Comparison of ENCODE assay signal across 8 cellular contexts in the genomic region with DNA sequence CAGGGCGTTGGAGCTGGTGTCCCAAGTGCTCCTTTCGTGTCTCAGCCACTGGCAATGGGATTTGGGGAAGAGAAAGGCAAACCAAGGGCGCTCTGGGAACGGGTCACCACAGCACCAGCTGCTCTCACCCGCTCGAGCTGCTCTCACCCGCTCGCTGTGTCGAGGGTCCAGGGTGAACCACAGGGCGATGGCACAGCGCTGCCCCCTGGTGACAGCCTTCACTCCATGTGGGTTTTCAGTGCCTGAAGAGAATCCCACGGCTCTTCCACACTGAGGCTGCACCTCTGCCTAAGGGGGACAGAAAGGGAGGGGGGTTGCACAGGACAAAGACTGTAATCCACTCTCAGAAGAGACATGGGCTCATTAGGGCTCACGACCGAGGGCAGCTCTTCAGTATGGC. TPM values are rescaled to one million over a fixed set of nuclear protein-coding genes. Genes with fewer than 3 reads are reported as not detected.
DNase-seq lines count a peak whose midpoint lies in the region; ATAC-seq, FAIRE-seq and TF ChIP-seq lines count a peak whose summit lies in the region.

No MANE protein-coding gene starts in this region.

- H3K4me1 ChIP-seq in left lung, result peaks cover 0 to 5% of the 10 kb centered on the region in 2 donors

- intact Hi-C loops in left lung (cut with DNase I), result loop anchor here in 1 of 2 donors (5.0 kb wide), 1 partner anchor 170 kb away; no protein-coding TSS in a partner anchor

- no peak overlapping the region for H3K4me3 ChIP-seq in brain microvascular endothelial cell (ENCODE audit: low read depth, low read length)
- H3K4me3 ChIP-seq in left lung, result no peak overlapping the region

- peak; percentile 73 for ATAC-seq in SK-N-SH treated with all-trans-retinoic acid at 6 μM for 48 hours
- ATAC-seq in left lung, result peak; percentile 68
- no peak for ATAC-seq in HG03108 (IDR thresholded peaks at IDR 0.05; ENCODE audit: unreplicated experiment)
- no peak for ATAC-seq in GM21786 (IDR thresholded peaks at IDR 0.05; ENCODE audit: unreplicated experiment)

- no peaks in the 10 kb centered on the region for H3K9me3 ChIP-seq in left lung

- H3K27me3 ChIP-seq in brain microvascular endothelial cell (replicated peaks) (no peaks in the 10 kb centered on the region), left lung (no peaks in the 10 kb centered on the region)

- TF ChIP-seq CTCF in brain microvascular endothelial cell (IDR thresholded peaks at IDR 0.05; ENCODE audit: low read depth, low read length, missing control alignments) (peak; percentile 75), left lung (IDR thresholded peaks at IDR 0.05) (peak; percentile 43 to 47)

- FAIRE-seq in GM19239 (lab: Jason Lieb, UNC), result no peak

- no peak overlapping the region for H3K27ac ChIP-seq in brain microvascular endothelial cell
- no peak overlapping the region for H3K27ac ChIP-seq in left lung

- in situ Hi-C loops in ACHN (cut with HindIII; ENCODE audit: low pct_ligation_motif_present, low pct_unique_long_range_greater_than_20kb, low sequenced_read_pairs) (no loop called here), brain microvascular endothelial cell (cut with HindIII; ENCODE audit: low pct_ligation_motif_present, low sequenced_read_pairs) (no loop called here)

- peaks cover 53% of the 10 kb centered on the region for H3K36me3 ChIP-seq in brain microvascular endothelial cell (replicated peaks)
- peaks cover 0 to 55% of the 10 kb centered on the region in 2 donors for H3K36me3 ChIP-seq in left lung

- DNase-seq in ACHN (peak; percentile 25), GM19239 (ENCODE audit: insufficient read length, low spot score) (peak; percentile 56), brain microvascular endothelial cell (no peak), left lung (no peak)
- DNase-seq in stimulated activated naive CD4-positive, alpha-beta T cell (lab: John Stamatoyannopoulos, UW), result peak in 5 of 6 experiments; percentile 24 to 39 (median 32)

TF ChIP-seq in SK-N-SH treated with all-trans-retinoic acid at 6 μM for 48 hours, 23 proteins besides CTCF, POLR2A, EP300 and RAD21:
- TF ChIP-seq CSDC2 (CRISPR knock-in tag; IDR thresholded peaks at IDR 0.05) (no peak), ZC3H10 (CRISPR knock-in tag; IDR thresholded peaks at IDR 0.05) (no peak), BACH2 (CRISPR knock-in tag; IDR thresholded peaks at IDR 0.05; ENCODE audit: borderline replicate concordance) (no peak), TOX (CRISPR knock-in tag; IDR thresholded peaks at IDR 0.05; ENCODE audit: borderline replicate concordance) (no peak), OSR1 (CRISPR knock-in tag; IDR thresholded peaks at IDR 0.05) (no peak), ZFP30 (CRISPR knock-in tag; IDR thresholded peaks at IDR 0.05) (no peak), ZNF70 (CRISPR knock-in tag; IDR thresholded peaks at IDR 0.05) (no peak), PPARA (CRISPR knock-in tag; IDR thresholded peaks at IDR 0.05; ENCODE audit: borderline replicate concordance) (no peak), ARNTL (CRISPR knock-in tag; IDR thresholded peaks at IDR 0.05; ENCODE audit: borderline replicate concordance, low read depth) (no peak)
- TF ChIP-seq, protein P1, sequence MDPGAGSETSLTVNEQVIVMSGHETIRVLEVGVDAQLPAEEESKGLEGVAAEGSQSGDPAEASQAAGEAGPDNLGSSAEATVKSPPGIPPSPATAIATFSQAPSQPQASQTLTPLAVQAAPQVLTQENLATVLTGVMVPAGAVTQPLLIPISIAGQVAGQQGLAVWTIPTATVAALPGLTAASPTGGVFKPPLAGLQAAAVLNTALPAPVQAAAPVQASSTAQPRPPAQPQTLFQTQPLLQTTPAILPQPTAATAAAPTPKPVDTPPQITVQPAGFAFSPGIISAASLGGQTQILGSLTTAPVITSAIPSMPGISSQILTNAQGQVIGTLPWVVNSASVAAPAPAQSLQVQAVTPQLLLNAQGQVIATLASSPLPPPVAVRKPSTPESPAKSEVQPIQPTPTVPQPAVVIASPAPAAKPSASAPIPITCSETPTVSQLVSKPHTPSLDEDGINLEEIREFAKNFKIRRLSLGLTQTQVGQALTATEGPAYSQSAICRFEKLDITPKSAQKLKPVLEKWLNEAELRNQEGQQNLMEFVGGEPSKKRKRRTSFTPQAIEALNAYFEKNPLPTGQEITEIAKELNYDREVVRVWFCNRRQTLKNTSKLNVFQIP (CRISPR knock-in tag; IDR thresholded peaks at IDR 0.05; ENCODE audit: borderline replicate concordance, low read depth), result no peak
- TF ChIP-seq, protein P2, sequence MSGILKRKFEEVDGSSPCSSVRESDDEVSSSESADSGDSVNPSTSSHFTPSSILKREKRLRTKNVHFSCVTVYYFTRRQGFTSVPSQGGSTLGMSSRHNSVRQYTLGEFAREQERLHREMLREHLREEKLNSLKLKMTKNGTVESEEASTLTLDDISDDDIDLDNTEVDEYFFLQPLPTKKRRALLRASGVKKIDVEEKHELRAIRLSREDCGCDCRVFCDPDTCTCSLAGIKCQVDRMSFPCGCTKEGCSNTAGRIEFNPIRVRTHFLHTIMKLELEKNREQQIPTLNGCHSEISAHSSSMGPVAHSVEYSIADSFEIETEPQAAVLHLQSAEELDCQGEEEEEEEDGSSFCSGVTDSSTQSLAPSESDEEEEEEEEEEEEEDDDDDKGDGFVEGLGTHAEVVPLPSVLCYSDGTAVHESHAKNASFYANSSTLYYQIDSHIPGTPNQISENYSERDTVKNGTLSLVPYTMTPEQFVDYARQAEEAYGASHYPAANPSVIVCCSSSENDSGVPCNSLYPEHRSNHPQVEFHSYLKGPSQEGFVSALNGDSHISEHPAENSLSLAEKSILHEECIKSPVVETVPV (CRISPR knock-in tag; IDR thresholded peaks at IDR 0.05), result no peak
- TF ChIP-seq, protein P3, sequence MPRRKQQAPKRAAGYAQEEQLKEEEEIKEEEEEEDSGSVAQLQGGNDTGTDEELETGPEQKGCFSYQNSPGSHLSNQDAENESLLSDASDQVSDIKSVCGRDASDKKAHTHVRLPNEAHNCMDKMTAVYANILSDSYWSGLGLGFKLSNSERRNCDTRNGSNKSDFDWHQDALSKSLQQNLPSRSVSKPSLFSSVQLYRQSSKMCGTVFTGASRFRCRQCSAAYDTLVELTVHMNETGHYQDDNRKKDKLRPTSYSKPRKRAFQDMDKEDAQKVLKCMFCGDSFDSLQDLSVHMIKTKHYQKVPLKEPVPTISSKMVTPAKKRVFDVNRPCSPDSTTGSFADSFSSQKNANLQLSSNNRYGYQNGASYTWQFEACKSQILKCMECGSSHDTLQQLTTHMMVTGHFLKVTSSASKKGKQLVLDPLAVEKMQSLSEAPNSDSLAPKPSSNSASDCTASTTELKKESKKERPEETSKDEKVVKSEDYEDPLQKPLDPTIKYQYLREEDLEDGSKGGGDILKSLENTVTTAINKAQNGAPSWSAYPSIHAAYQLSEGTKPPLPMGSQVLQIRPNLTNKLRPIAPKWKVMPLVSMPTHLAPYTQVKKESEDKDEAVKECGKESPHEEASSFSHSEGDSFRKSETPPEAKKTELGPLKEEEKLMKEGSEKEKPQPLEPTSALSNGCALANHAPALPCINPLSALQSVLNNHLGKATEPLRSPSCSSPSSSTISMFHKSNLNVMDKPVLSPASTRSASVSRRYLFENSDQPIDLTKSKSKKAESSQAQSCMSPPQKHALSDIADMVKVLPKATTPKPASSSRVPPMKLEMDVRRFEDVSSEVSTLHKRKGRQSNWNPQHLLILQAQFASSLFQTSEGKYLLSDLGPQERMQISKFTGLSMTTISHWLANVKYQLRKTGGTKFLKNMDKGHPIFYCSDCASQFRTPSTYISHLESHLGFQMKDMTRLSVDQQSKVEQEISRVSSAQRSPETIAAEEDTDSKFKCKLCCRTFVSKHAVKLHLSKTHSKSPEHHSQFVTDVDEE (CRISPR knock-in tag; IDR thresholded peaks at IDR 0.05), result no peak

RNA-seq across cellular contexts. Expression of a gene that starts 7.1 kb away (rescaled TPM):
- not detected for total RNA-seq in left lung

RNA-seq across cellular contexts. Expression of a gene that starts 19.7 kb away (rescaled TPM):
- 10 to 100 TPM; 47.4 to 76.1 TPM for total RNA-seq in left lung

RNA-seq across cellular contexts. Expression of a gene that starts 19.9 kb away (rescaled TPM):
- 1 to 10 TPM; 4.3 to 6.9 TPM for total RNA-seq in left lung

RNA-seq across cellular contexts. Expression of a gene that starts 37.7 kb away (rescaled TPM):
- total RNA-seq in left lung, result under 1 TPM in 1 of 2 donors, not detected in 1; 0.17 TPM

Comparison
In these comparisons a context has a peak if more than half of its experiments do, and no peak if none do; other contexts are left out.
1. DNase-seq: peak in ACHN (single experiment), GM19239 (single experiment) and stimulated activated naive CD4-positive, alpha-beta T cell (5 of 6); none in brain microvascular endothelial cell (single experiment) and left lung (0 of 2).
2. ATAC-seq: peak in SK-N-SH treated with all-trans-retinoic acid at 6 μM for 48 hours (single experiment) and left lung (single experiment); none in HG03108 (single experiment) and GM21786 (single experiment).